ENCODE assay signal across 15 cellular contexts in the genomic region with DNA sequence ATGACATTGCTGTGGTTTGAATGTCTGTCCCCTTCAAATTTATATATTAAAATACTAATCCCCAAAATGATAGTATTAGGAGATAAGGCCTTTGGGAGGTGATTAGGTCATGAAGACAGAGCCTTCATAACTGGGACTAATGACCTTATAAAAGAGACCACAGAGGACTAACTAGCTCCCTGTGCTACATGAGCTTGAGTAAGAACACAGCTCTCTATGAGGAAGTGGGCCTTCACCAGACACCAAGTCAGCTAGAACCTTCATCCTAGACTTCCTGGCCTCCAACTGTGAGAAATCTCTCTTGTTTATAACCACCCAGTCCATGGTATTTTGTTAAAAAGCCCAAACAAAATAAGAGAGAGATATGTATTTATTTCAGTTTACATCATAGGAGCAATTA.
DNase-seq lines count a peak whose midpoint lies in the region; ATAC-seq and TF ChIP-seq lines count a peak whose summit lies in the region.
"Had no signal": no experiment of that assay in that cellular context is flagged by ENCODE, and none has a peak within 500 bp of the region (broad histone marks: within the 10 kb centered on the region; RNA-seq: fewer than 3 reads in every experiment).

No MANE protein-coding gene starts in this region.

- no peaks in the 10 kb centered on the region for H3K27me3 Mint-ChIP-seq in activated T-cell treated with anti-CD3 and anti-CD28 coated beads, Interleukin-2, amount 50 U/mL, for 72 hours (ENCODE audit: low read depth)

- ATAC-seq in HG02642 (IDR thresholded peaks at IDR 0.05; ENCODE audit: poor library complexity, unreplicated experiment): peak; percentile 91
- ATAC-seq in HG03439 (IDR thresholded peaks at IDR 0.05; ENCODE audit: unreplicated experiment): peak; percentile 77
- no peak for ATAC-seq in activated T-cell treated with anti-CD3 and anti-CD28 coated beads, Interleukin-2, amount 50 U/mL, for 72 hours (replicated peaks in 1 of 2)
- ATAC-seq: Panc1 had no signal

- H3K4me1 Mint-ChIP-seq in activated T-cell treated with anti-CD3 and anti-CD28 coated beads, Interleukin-2, amount 50 U/mL, for 72 hours (ENCODE audit: low read depth): no peaks in the 10 kb centered on the region

- H3K36me3 ChIP-seq in GM06990 (ENCODE audit: control insufficient read depth, insufficient read depth, low read length): no peaks in the 10 kb centered on the region

- TF ChIP-seq CTCF in GM06990 (IDR thresholded peaks at IDR 0.05; ENCODE audit: insufficient read depth, low read length, poor library complexity, severe bottlenecking): no peak

- no peaks in the 10 kb centered on the region for H3K27me3 ChIP-seq in GM06990 (replicated peaks; ENCODE audit: control insufficient read depth, insufficient read depth, low read length)

- DNase-seq in GM06990 (ENCODE audit: extremely low read depth, insufficient read length) (peak; percentile 25), GM19238 (ENCODE audit: insufficient read length, low spot score) (peak; percentile 3), COR-L47 (lab: John Stamatoyannopoulos, UW) (no peak), caudate nucleus (lab: John Stamatoyannopoulos, UW) (no peak), posterior cingulate gyrus (no peak)
- DNase-seq in activated T-cell treated with anti-CD3 and anti-CD28 coated beads, Interleukin-2, amount 50 U/mL, for 72 hours: no peak
- DNase-seq: activated naive CD4-positive, alpha-beta T cell treated with anti-CD3 and anti-CD28 coated beads for 36 hours; GDM1; head of caudate nucleus; midbrain; NCI-H187; retina had no signal

- H3K4me3 Mint-ChIP-seq in activated T-cell treated with anti-CD3 and anti-CD28 coated beads, Interleukin-2, amount 50 U/mL, for 72 hours: no peak overlapping the region
- H3K4me3 Mint-ChIP-seq: activated naive CD4-positive, alpha-beta T cell treated with anti-CD3 and anti-CD28 coated beads for 36 hours had no signal

- no peak overlapping the region for H3K4me3 ChIP-seq in GM06990 (replicated peaks; ENCODE audit: low read depth, low read length)

- no peaks in the 10 kb centered on the region for H3K36me3 Mint-ChIP-seq in activated T-cell treated with anti-CD3 and anti-CD28 coated beads, Interleukin-2, amount 50 U/mL, for 72 hours (ENCODE audit: insufficient read depth in 2 of 2)

- peaks cover 0 to 1% of the 10 kb centered on the region in 2 donors for H3K9me3 Mint-ChIP-seq in activated T-cell treated with anti-CD3 and anti-CD28 coated beads, Interleukin-2, amount 50 U/mL, for 72 hours
- H3K9me3 Mint-ChIP-seq: activated naive CD4-positive, alpha-beta T cell treated with anti-CD3 and anti-CD28 coated beads for 36 hours had no signal

- intact Hi-C loops in posterior cingulate gyrus (cut with DNase I): no loop called here

- H3K27ac Mint-ChIP-seq in activated T-cell treated with anti-CD3 and anti-CD28 coated beads, Interleukin-2, amount 50 U/mL, for 72 hours: no peak overlapping the region
- H3K27ac Mint-ChIP-seq: activated naive CD4-positive, alpha-beta T cell treated with anti-CD3 and anti-CD28 coated beads for 36 hours had no signal

- H3K27ac ChIP-seq in caudate nucleus (ENCODE audit: low read depth, low read length): no peak overlapping the region

Comparison
In these comparisons a context has a peak if more than half of its experiments do, and no peak if none do; other contexts are left out.
1. DNase-seq: peak in GM06990 (single experiment) and GM19238 (single experiment); none in COR-L47 (single experiment), caudate nucleus (0 of 61), activated T-cell treated with anti-CD3 and anti-CD28 coated beads, Interleukin-2, amount 50 U/mL, for 72 hours (0 of 2) and posterior cingulate gyrus (0 of 10).
2. ATAC-seq: peak in HG02642 (single experiment) and HG03439 (single experiment); none in activated T-cell treated with anti-CD3 and anti-CD28 coated beads, Interleukin-2, amount 50 U/mL, for 72 hours (0 of 2).